In genomic region chr2:31240406-31241365, GRCh38 we compare ENCODE assay signal across 16 cellular contexts. TPM values are rescaled to one million over a fixed set of nuclear protein-coding genes. Genes with fewer than 3 reads are reported as not detected.
DNase-seq lines count a peak whose midpoint lies in the region; ATAC-seq, FAIRE-seq and TF ChIP-seq lines count a peak whose summit lies in the region.
"Had no signal": no experiment of that assay in that cellular context is flagged by ENCODE, and none has a peak within 500 bp of the region (broad histone marks: within the 10 kb centered on the region; RNA-seq: fewer than 3 reads in every experiment).

No MANE protein-coding gene starts in this region.

- no peak overlapping the region for H3K9ac ChIP-seq in BLaER1 treated with 17β-estradiol and CSF1 and Interleukin-3, amounts not matched to agents 10 nM and 100 nM
- no peak overlapping the region for H3K9ac ChIP-seq in GM12878 (ENCODE audit: control insufficient read depth, insufficient read depth, low read length)

- WGBS in GM12878 (ENCODE audit: insufficient coverage, insufficient replicate concordance, low lambda C conversion rate, missing lambda C conversion rate), result 19% methylated on average over 11 of the region's 11 CpGs

- TF ChIP-seq POLR2A in GM12878 (IDR thresholded peaks at IDR 0.05; ENCODE audit: low read depth, low read length), result no peak
- no peak for TF ChIP-seq POLR2A in gastrocnemius medialis (IDR thresholded peaks at IDR 0.05)

- RAD21 ChIA-PET in GM12878 (lab: Charles Lee; ENCODE audit: unreplicated experiment), result interaction anchor here (1.1 to 2.4 kb wide), 3 partner anchors 12 to 17 kb away, joined by 4 to 10 read pairs (median 4); no protein-coding TSS in a partner anchor

- in situ Hi-C loops in GM12878 (cut with MboI), result no loop called here
- in situ Hi-C loops in gastrocnemius medialis (cut with MboI; ENCODE audit: low sequenced_read_pairs in 4 of 4), result no loop called here

- TF ChIP-seq CTCF in GM12878 (IDR thresholded peaks at IDR 0.05 in 2 of 3, conservative IDR thresholded peaks at IDR 0.05 in 1 of 3; ENCODE audit: control insufficient read depth in 2 of 3, extremely low read depth in 1 of 3, insufficient read depth in 1 of 3, low read depth in 3 of 3, low read length in 3 of 3) (no peak), right atrium auricular region (IDR thresholded peaks at IDR 0.05) (no peak), gastrocnemius medialis (IDR thresholded peaks at IDR 0.05 in 4 of 5, conservative IDR thresholded peaks at IDR 0.05 in 1 of 5) (no peak), mesothelial cell of epicardium (IDR thresholded peaks at IDR 0.05; ENCODE audit: unreplicated experiment) (no peak)

- H2AFZ ChIP-seq in GM12878 (ENCODE audit: control insufficient read depth, low read depth, low read length), result no peak overlapping the region

- peaks cover 0 to 51% (median 9%) of the 10 kb centered on the region in 11 experiments; a peak in 7 of 22 replicates for H4K20me1 ChIP-seq in BLaER1 treated with 17β-estradiol and CSF1 and Interleukin-3, amounts not matched to agents 10 nM and 100 nM
- H4K20me1 ChIP-seq in GM12878 (ENCODE audit: control insufficient read depth, insufficient read depth), result no peaks in the 10 kb centered on the region

- H3K27me3 Mint-ChIP-seq in mesothelial cell of epicardium (ENCODE audit: low read depth), result no peaks in the 10 kb centered on the region
- H3K27me3 Mint-ChIP-seq: activated naive CD8-positive, alpha-beta T cell; natural killer cell treated with Interleukin-12 subunit alpha and Interleukin-12 subunit beta and Interleukin-15 and Interleukin-18, amount 100 ng/mL, for 72 hours had no signal

- H3K27me3 ChIP-seq in BLaER1 treated with 17β-estradiol and CSF1 and Interleukin-3, amounts not matched to agents 10 nM and 100 nM, result no peaks in the 10 kb centered on the region
- no peaks in the 10 kb centered on the region for H3K27me3 ChIP-seq in GM12878 (replicated peaks in 1 of 2; ENCODE audit: control insufficient read depth in 2 of 2, insufficient read depth in 2 of 2, low read length in 1 of 2)
- H3K27me3 ChIP-seq in right atrium auricular region, result no peaks in the 10 kb centered on the region
- H3K27me3 ChIP-seq in gastrocnemius medialis, result no peaks in the 10 kb centered on the region

- H3K79me2 ChIP-seq in GM12878 (ENCODE audit: control insufficient read depth, insufficient read depth, low read length), result no peaks in the 10 kb centered on the region

- peak overlapping the region; percentile 4 to 91 (median 73); a peak in 17 of 22 replicates for H3K4me2 ChIP-seq in BLaER1 treated with 17β-estradiol and CSF1 and Interleukin-3, amounts not matched to agents 10 nM and 100 nM
- no peak overlapping the region for H3K4me2 ChIP-seq in GM12878 (ENCODE audit: control insufficient read depth, insufficient read depth)

- peaks cover 10% of the 10 kb centered on the region for H3K36me3 Mint-ChIP-seq in mesothelial cell of epicardium
- H3K36me3 Mint-ChIP-seq: activated naive CD8-positive, alpha-beta T cell; natural killer cell treated with Interleukin-12 subunit alpha and Interleukin-12 subunit beta and Interleukin-15 and Interleukin-18, amount 100 ng/mL, for 72 hours had no signal

- CTCF ChIA-PET in GM12878 (lab: Yijun Ruan, JAX), result interaction anchor here (0.9 to 1.3 kb wide), 3 partner anchors 13 to 69 kb away, joined by 3 to 6 read pairs (median 3); no protein-coding TSS in a partner anchor

- peaks cover 37 to 60% (median 50%) of the 10 kb centered on the region in 10 experiments for H3K4me1 ChIP-seq in BLaER1 treated with 17β-estradiol and CSF1 and Interleukin-3, amounts not matched to agents 10 nM and 100 nM
- peaks cover 8% of the 10 kb centered on the region for H3K4me1 ChIP-seq in GM12878 (ENCODE audit: control insufficient read depth, insufficient read depth, low read length)
- H3K4me1 ChIP-seq in right atrium auricular region, result peaks cover 0 to 37% of the 10 kb centered on the region in 2 donors
- peaks cover 38 to 48% of the 10 kb centered on the region in 2 donors for H3K4me1 ChIP-seq in gastrocnemius medialis

- no peaks in the 10 kb centered on the region for H3K9me3 ChIP-seq in BLaER1 treated with 17β-estradiol and CSF1 and Interleukin-3, amounts not matched to agents 10 nM and 100 nM (replicated peaks in 1 of 11)
- H3K9me3 ChIP-seq in GM12878 (replicated peaks; ENCODE audit: control insufficient read depth, insufficient read depth, low read length) (no peaks in the 10 kb centered on the region), right atrium auricular region (no peaks in the 10 kb centered on the region), gastrocnemius medialis (no peaks in the 10 kb centered on the region)
- H3K9me3 ChIP-seq: lower lobe of right lung had no signal

- TF ChIP-seq EP300 in GM12878 (IDR thresholded peaks at IDR 0.05; ENCODE audit: borderline replicate concordance in 1 of 2, control insufficient read depth in 1 of 2, low read depth in 2 of 2, low read length in 2 of 2), result no peak

- DNase-seq in GM12878 (ENCODE audit: low read depth, low spot score), result no peak
- no peak for DNase-seq in right atrium auricular region (ENCODE audit: low spot score)
- peak; percentile 48 to 65 for DNase-seq in gastrocnemius medialis
- no peak for DNase-seq in SW 1271 (lab: John Stamatoyannopoulos, UW)
- DNase-seq in mesothelial cell of epicardium (ENCODE audit: low spot score in 2 of 2, unreplicated experiment in 2 of 2), result no peak
- DNase-seq in NCI-H526 (lab: John Stamatoyannopoulos, UW), result no peak
- DNase-seq: central memory CD4-positive, alpha-beta T cell; lower lobe of right lung; NCI-H1417; NCI-H2227 treated with DMSO at 0.1 percent for 48 hours; T-helper 2 cell had no signal

- POLR2A ChIA-PET in GM12878 (lab: Charles Lee), result interaction anchor here (1.4 to 2.0 kb wide), 2 partner anchors 10 to 15 kb away, joined by 5 to 7 read pairs; no protein-coding TSS in a partner anchor

- no peak overlapping the region for H3K27ac Mint-ChIP-seq in mesothelial cell of epicardium
- H3K27ac Mint-ChIP-seq: activated naive CD8-positive, alpha-beta T cell; natural killer cell treated with Interleukin-12 subunit alpha and Interleukin-12 subunit beta and Interleukin-15 and Interleukin-18, amount 100 ng/mL, for 72 hours had no signal

- SMC1A ChIA-PET in GM12878 (lab: Charles Lee; ENCODE audit: uncharacterized antibody, unreplicated experiment), result interaction anchor here (1.1 to 2.3 kb wide), 3 partner anchors 15 to 24 kb away, joined by 3 to 10 read pairs (median 9); partner anchors contain the start of gene CAPN14

- intact Hi-C loops in GM12878 (cut with micrococcal nuclease; ENCODE audit: unreplicated experiment) (no loop called here), gastrocnemius medialis (cut with DNase I; ENCODE audit: low total_unique reads) (loop anchor here (5.0 kb wide), 1 partner anchor 157 kb away; no protein-coding TSS in a partner anchor)

- no TSS peak for BruUV-seq in GM12878 (replicated peaks; lab: Mats Ljungman, UMichigan)

- H3K27ac ChIP-seq in BLaER1 treated with 17β-estradiol and CSF1 and Interleukin-3, amounts not matched to agents 10 nM and 100 nM, result peak overlapping the region in 1 of 11 experiments; percentile 55; a peak in 2 of 22 replicates
- H3K27ac ChIP-seq in GM12878 (ENCODE audit: control insufficient read depth, insufficient read depth) (no peak overlapping the region), right atrium auricular region (peak overlapping the region; percentile 82 to 96), gastrocnemius medialis (peak overlapping the region; percentile 74 to 86 (median 80))

- no peak overlapping the region for H3K4me3 ChIP-seq in BLaER1 treated with 17β-estradiol and CSF1 and Interleukin-3, amounts not matched to agents 10 nM and 100 nM
- H3K4me3 ChIP-seq in GM12878 (no peak overlapping the region), right atrium auricular region (no peak overlapping the region), gastrocnemius medialis (no peak overlapping the region)
- H3K4me3 ChIP-seq: lower lobe of right lung had no signal

- H3K4me1 Mint-ChIP-seq in mesothelial cell of epicardium, result peaks cover 35% of the 10 kb centered on the region

- H3K36me3 ChIP-seq in BLaER1 treated with 17β-estradiol and CSF1 and Interleukin-3, amounts not matched to agents 10 nM and 100 nM, result peaks cover 5 to 43% (median 14%) of the 10 kb centered on the region in 11 experiments; a peak in 18 of 22 replicates
- no peaks in the 10 kb centered on the region for H3K36me3 ChIP-seq in GM12878 (ENCODE audit: control insufficient read depth in 2 of 2, insufficient read depth in 2 of 2, low read length in 1 of 2)
- H3K36me3 ChIP-seq in right atrium auricular region, result peaks cover 10% of the 10 kb centered on the region
- H3K36me3 ChIP-seq in gastrocnemius medialis, result no peaks in the 10 kb centered on the region

- no peak for FAIRE-seq in GM12878 (lab: Jason Lieb, UNC)
- FAIRE-seq: endometrium had no signal

- no peak overlapping the region for H3K4me3 Mint-ChIP-seq in mesothelial cell of epicardium
- H3K4me3 Mint-ChIP-seq: activated naive CD8-positive, alpha-beta T cell; natural killer cell treated with Interleukin-12 subunit alpha and Interleukin-12 subunit beta and Interleukin-15 and Interleukin-18, amount 100 ng/mL, for 72 hours had no signal

- TF ChIP-seq RAD21 in GM12878 (IDR thresholded peaks at IDR 0.05; ENCODE audit: insufficient read depth, low read depth, low read length), result no peak

- no peaks in the 10 kb centered on the region for H3K9me3 Mint-ChIP-seq in mesothelial cell of epicardium
- H3K9me3 Mint-ChIP-seq: natural killer cell treated with Interleukin-12 subunit alpha and Interleukin-12 subunit beta and Interleukin-15 and Interleukin-18, amount 100 ng/mL, for 72 hours had no signal

- ATAC-seq in GM12878 (peak; percentile 37), gastrocnemius medialis (peak; percentile 60 to 70), HG03342 (IDR thresholded peaks at IDR 0.05; ENCODE audit: unreplicated experiment) (no peak)

RNA-seq across cellular contexts. Expression of gene EHD3, which starts 6.7 kb away (rescaled TPM):
- 4.6 and 4.9 TPM in 2 replicates for total RNA-seq in GM12878 (2013; cell fraction: nucleolus; rRNA removed)
- total RNA-seq in GM12878 (2014; rRNA removed) (10.0 and 10.2 TPM in 2 replicates), GM12878 (2014; rRNA removed; fragmentation: Illumina TruSeq; extraction: Trizol) (6.9 and 7.1 TPM in 2 replicates), GM12878 (2021) (10.8 and 10.9 TPM in 2 replicates), right atrium auricular region (10 to 100 TPM; 10.6 to 12.5 TPM), gastrocnemius medialis (1 to 10 TPM; 1.5 to 3.1 (median 2.1) TPM), mesothelial cell of epicardium (12.7 to 13.2 TPM (median 12.9 TPM) in 3 replicates)
- 0.89 TPM for polyA plus RNA-seq in GM12878 (2011; ENCODE audit: low read depth)
- polyA plus RNA-seq in GM12878 (2011; rRNA removed) (3.4 and 6.1 TPM in 2 replicates), GM12878 (2014; fragmentation: Illumina TruSeq; extraction: Trizol) (6.6 and 9.3 TPM in 2 replicates), GM12878 (2014; fragmentation: Nextera tagmentation; extraction: Ambion mirVana) (1 to 10 TPM; 1.1 to 1.5 TPM), GM12878 (2014; rRNA removed) (9.4 and 9.8 TPM in 2 replicates), GM12878 (2016; fragmentation: Nextera tagmentation; extraction: Ambion mirVana) (1 to 10 TPM; 8.1 to 8.3 TPM)
- 6.3 and 8.2 TPM in 2 replicates for polyA plus RNA-seq in GM12878 (2011; cell fraction: cytosol; rRNA removed)
- 3.3 and 4.2 TPM in 2 replicates for polyA plus RNA-seq in GM12878 (2011; cell fraction: nucleus; rRNA removed)
- 1.0 and 1.1 TPM in 2 replicates for polyA plus RNA-seq in GM12878 (2012)
- 8.9 and 9.0 TPM in 2 replicates for polyA minus RNA-seq in GM12878 (2011; rRNA and poly(A)+ RNA removed)
- 2.1 and 3.1 TPM in 2 replicates for polyA minus RNA-seq in GM12878 (2011; cell fraction: cytosol; rRNA and poly(A)+ RNA removed)
- 2.2 and 3.7 TPM in 2 replicates for polyA minus RNA-seq in GM12878 (2011; cell fraction: nucleus; rRNA and poly(A)+ RNA removed)

RNA-seq across cellular contexts. Expression of gene CAPN14, which starts 23.4 kb away (rescaled TPM):
- total RNA-seq in GM12878 (2013; cell fraction: nucleolus; rRNA removed), result 2.8 and 3.2 TPM in 2 replicates
- 1.1 and 1.4 TPM in 2 replicates for total RNA-seq in GM12878 (2014; rRNA removed)
- total RNA-seq in GM12878 (2014; rRNA removed; fragmentation: Illumina TruSeq; extraction: Trizol), result 1.3 and 1.4 TPM in 2 replicates
- total RNA-seq in GM12878 (2021), result 1.3 and 1.5 TPM in 2 replicates
- 0.16 TPM for polyA plus RNA-seq in GM12878 (2011; ENCODE audit: low read depth)
- 1.2 and 1.5 TPM in 2 replicates for polyA plus RNA-seq in GM12878 (2011; rRNA removed)
- polyA plus RNA-seq in GM12878 (2011; cell fraction: cytosol; rRNA removed), result 0.90 and 1.0 TPM in 2 replicates
- 2.1 and 2.2 TPM in 2 replicates for polyA plus RNA-seq in GM12878 (2011; cell fraction: nucleus; rRNA removed)
- polyA plus RNA-seq in GM12878 (2012), result 0.29 and 0.34 TPM in 2 replicates
- polyA plus RNA-seq in GM12878 (2014; fragmentation: Illumina TruSeq; extraction: Trizol), result 1.5 and 1.8 TPM in 2 replicates
- polyA plus RNA-seq in GM12878 (2014; fragmentation: Nextera tagmentation; extraction: Ambion mirVana), result under 1 TPM; 0.08 to 0.22 TPM
- 1.4 TPM in 2 replicates for polyA plus RNA-seq in GM12878 (2014; rRNA removed)
- polyA plus RNA-seq in GM12878 (2016; fragmentation: Nextera tagmentation; extraction: Ambion mirVana), result under 1 TPM; 0.64 to 0.72 TPM
- 1.2 and 1.4 TPM in 2 replicates for polyA minus RNA-seq in GM12878 (2011; rRNA and poly(A)+ RNA removed)
- polyA minus RNA-seq in GM12878 (2011; cell fraction: cytosol; rRNA and poly(A)+ RNA removed), result 0.40 TPM in 1 of 2 replicates, not detected in the other
- polyA minus RNA-seq in GM12878 (2011; cell fraction: nucleus; rRNA and poly(A)+ RNA removed), result 0.85 and 1.5 TPM in 2 replicates
- total RNA-seq in right atrium auricular region, result under 1 TPM; 0.16 to 0.22 TPM
- not detected for total RNA-seq in gastrocnemius medialis
- 0.40 to 0.54 TPM (median 0.47 TPM) in 3 replicates for total RNA-seq in mesothelial cell of epicardium

Comparison
In these comparisons a context has a peak if more than half of its experiments do, and no peak if none do; other contexts are left out.
1. DNase-seq: peak in gastrocnemius medialis (2 of 2); none in GM12878 (single experiment), right atrium auricular region (single experiment), SW 1271 (0 of 2), mesothelial cell of epicardium (0 of 2) and NCI-H526 (0 of 2).